12 cellular contexts compared by ENCODE assay signal in the genomic region with DNA sequence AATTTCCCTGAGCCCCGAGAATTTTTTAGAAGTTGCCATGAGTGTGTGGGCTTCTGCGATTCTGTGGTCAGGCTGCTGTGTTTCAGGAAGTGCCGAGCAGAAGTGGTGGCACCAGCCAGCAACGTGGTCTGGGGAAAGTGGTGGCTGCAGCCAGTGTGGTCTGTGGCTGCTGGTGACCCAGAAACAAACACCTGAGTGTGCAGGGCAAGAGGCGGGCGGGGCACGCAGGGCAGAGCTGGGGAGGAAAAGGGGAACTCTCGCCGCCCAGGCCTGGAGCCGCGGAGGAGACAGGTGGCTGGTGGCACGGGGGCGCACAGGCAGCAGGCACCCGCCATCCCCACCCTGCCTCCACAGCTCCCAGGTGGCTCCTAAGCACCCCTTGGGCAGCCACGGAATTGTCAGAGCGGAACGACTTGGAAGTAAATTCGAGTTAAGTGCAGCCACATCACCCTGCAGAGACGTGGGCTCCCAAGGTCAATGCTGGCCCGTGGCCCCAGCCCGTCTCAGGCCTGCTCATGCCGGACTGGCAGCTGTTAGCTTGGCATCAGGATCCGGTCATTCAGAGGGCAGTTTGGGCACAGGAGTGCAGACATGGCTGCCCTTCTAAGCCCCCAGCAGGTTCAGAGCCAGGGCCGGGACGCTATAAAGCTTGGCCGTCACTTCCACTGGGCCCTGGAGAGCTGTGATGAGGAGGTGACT. TPM values are rescaled to one million over a fixed set of nuclear protein-coding genes. Genes with fewer than 3 reads are reported as not detected.
"Had no signal": no experiment of that assay in that cellular context is flagged by ENCODE, and none has a peak within 500 bp of the region (broad histone marks: within the 10 kb centered on the region; RNA-seq: fewer than 3 reads in every experiment).

No MANE protein-coding gene starts in this region.

- ATAC-seq: activated naive CD4-positive, alpha-beta T cell treated with anti-CD3 and anti-CD28 coated beads, Interleukin-2, amount 50 U/mL, for 72 hours; stimulated activated naive CD8-positive, alpha-beta T cell treated with anti-CD3 and anti-CD28 coated beads, Interleukin-15, amount 100 ng/mL, for 72 hours had no signal

- DNase-seq: activated effector memory CD4-positive, alpha-beta T cell treated with anti-CD3 and anti-CD28 coated beads, Interleukin-2, amount 50 U/mL, for 16 hours; activated T-cell treated with anti-CD3 and anti-CD28 coated beads, Interleukin-2, amount 50 U/mL, for 1 hour; amniotic stem cell; brain microvascular endothelial cell; stimulated activated CD4-positive, alpha-beta T cell treated with anti-CD3 and anti-CD28 coated beads, Interleukin-15, amount 100 ng/mL, for 24 hours; stimulated activated CD4-positive, alpha-beta T cell treated with anti-CD3 and anti-CD28 coated beads, Interleukin-4, amount 100 ng/mL, for 24 hours; stimulated activated naive CD8-positive, alpha-beta T cell treated with anti-CD3 and anti-CD28 coated beads, Interleukin-15, amount 100 ng/mL, for 72 hours had no signal

- H3K4me1 ChIP-seq: vagina had no signal

- H3K9me3 ChIP-seq: tibial nerve, vagina had no signal

- H3K27ac ChIP-seq: brain microvascular endothelial cell, vagina had no signal

- H3K4me3 ChIP-seq: tibial nerve, vagina had no signal

- H3K27me3 ChIP-seq: brain microvascular endothelial cell, tibial nerve, vagina had no signal

- H3K36me3 ChIP-seq: brain microvascular endothelial cell, tibial nerve, vagina had no signal

RNA-seq across cellular contexts. Expression of gene PRDM16, which starts 25.1 kb away (rescaled TPM):
- total RNA-seq: dermis microvascular lymphatic vessel endothelial cell; T-helper 2 cell treated with Interferon-gamma antibody and Interleukin-4, amounts not matched to agents 100 ng/mL and 5 ng/mL, for 36 hours had no signal
